ENCODE assay signal across 15 cellular contexts in genomic region chr6:124319410-124319809, GRCh38.
DNase-seq lines count a peak whose midpoint lies in the region; ATAC-seq lines count a peak whose summit lies in the region.
"Had no signal": no experiment of that assay in that cellular context is flagged by ENCODE, and none has a peak within 500 bp of the region (broad histone marks: within the 10 kb centered on the region; RNA-seq: fewer than 3 reads in every experiment).

No MANE protein-coding gene starts in this region.

- no peaks in the 10 kb centered on the region for H3K27me3 Mint-ChIP-seq in naive thymus-derived CD8-positive, alpha-beta T cell
- H3K27me3 Mint-ChIP-seq: CD4-positive, alpha-beta T cell had no signal

- H3K27ac Mint-ChIP-seq in naive thymus-derived CD8-positive, alpha-beta T cell = no peak overlapping the region
- H3K27ac Mint-ChIP-seq: CD4-positive, alpha-beta T cell; HFFc6 had no signal

- H3K36me3 Mint-ChIP-seq in naive thymus-derived CD8-positive, alpha-beta T cell = no peaks in the 10 kb centered on the region

- H3K4me3 Mint-ChIP-seq in naive thymus-derived CD8-positive, alpha-beta T cell = no peak overlapping the region
- H3K4me3 Mint-ChIP-seq: CD4-positive, alpha-beta T cell; HFFc6 had no signal

- POLR2A ChIA-PET in naive thymus-derived CD8-positive, alpha-beta T cell (lab: Charles Lee) = no interaction called here

- ATAC-seq in naive thymus-derived CD8-positive, alpha-beta T cell = no peak
- ATAC-seq: A549, K562 had no signal

- H3K4me1 Mint-ChIP-seq in naive thymus-derived CD8-positive, alpha-beta T cell = no peaks in the 10 kb centered on the region

- peaks cover 0 to 12% (median 0%) of the 10 kb centered on the region in 9 donors for H3K9me3 Mint-ChIP-seq in naive thymus-derived CD8-positive, alpha-beta T cell
- H3K9me3 Mint-ChIP-seq: CD4-positive, alpha-beta T cell had no signal

- peak; percentile 21 for DNase-seq in DMS153 (lab: John Stamatoyannopoulos, UW)
- no peak for DNase-seq in DMS153 treated with DMSO at 0.1 percent for 48 hours (lab: John Stamatoyannopoulos, UW; ENCODE audit: unreplicated experiment)
- peak; percentile 85 for DNase-seq in NCI-H1417 treated with DMSO at 0.1 percent for 48 hours (lab: John Stamatoyannopoulos, UW)
- peak; percentile 90 for DNase-seq in NCI-H748 (lab: John Stamatoyannopoulos, UW; ENCODE audit: unreplicated experiment)
- no peak for DNase-seq in NCI-H226
- no peak for DNase-seq in naive thymus-derived CD8-positive, alpha-beta T cell
- DNase-seq in SIG-M5 treated with dmso at 0.1 percent for 504 hours (lab: John Stamatoyannopoulos, UW; ENCODE audit: unreplicated experiment) = no peak
- DNase-seq: AML-193; Calu3; CD4-positive, alpha-beta T cell; GM23248; HFFc6; IMR-90 had no signal

Comparison
In these comparisons a context has a peak if more than half of its experiments do, and no peak if none do; other contexts are left out.
1. DNase-seq: peak in DMS153 (single experiment), NCI-H1417 treated with DMSO at 0.1 percent for 48 hours (single experiment) and NCI-H748 (single experiment); none in DMS153 treated with DMSO at 0.1 percent for 48 hours (single experiment), NCI-H226 (single experiment), naive thymus-derived CD8-positive, alpha-beta T cell (0 of 10) and SIG-M5 treated with dmso at 0.1 percent for 504 hours (single experiment).